Comparison of ENCODE assay signal across 22 cellular contexts in the genomic region with DNA sequence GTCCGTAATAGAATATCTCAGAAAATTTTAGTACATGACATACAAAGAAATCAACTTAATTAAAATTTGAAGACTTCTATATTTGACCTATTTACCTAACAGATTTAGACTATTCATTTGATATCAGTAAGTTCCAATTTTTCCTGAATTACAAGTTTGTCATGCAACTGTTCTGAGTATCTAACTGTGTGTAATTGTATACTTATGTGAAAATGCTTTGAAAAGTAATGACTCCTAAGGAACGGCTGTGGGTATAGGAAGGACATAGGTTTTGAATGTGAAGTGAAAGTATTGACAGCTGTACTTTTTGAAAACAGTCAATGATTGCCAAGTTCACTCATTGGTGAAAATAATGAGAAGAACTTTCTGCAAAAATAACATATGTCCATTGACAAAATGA. TPM values are rescaled to one million over a fixed set of nuclear protein-coding genes. Genes with fewer than 3 reads are reported as not detected.
DNase-seq lines count a peak whose midpoint lies in the region; ATAC-seq and TF ChIP-seq lines count a peak whose summit lies in the region.
"Had no signal": no experiment of that assay in that cellular context is flagged by ENCODE, and none has a peak within 500 bp of the region (broad histone marks: within the 10 kb centered on the region; RNA-seq: fewer than 3 reads in every experiment).

No MANE protein-coding gene starts in this region.

- H3K4me3 Mint-ChIP-seq in endodermal cell, result peak overlapping the region; percentile 70
- H3K4me3 Mint-ChIP-seq: natural killer cell treated with Interleukin-12 subunit alpha and Interleukin-12 subunit beta and Interleukin-15 and Interleukin-18, amount 100 ng/mL, for 72 hours had no signal

- H3K9me2 ChIP-seq in neural cell (ENCODE audit: insufficient read depth, low read length), result no peaks in the 10 kb centered on the region

- H3K79me2 ChIP-seq in neural cell (replicated peaks; ENCODE audit: insufficient read depth, low read length), result peaks cover 79% of the 10 kb centered on the region

- no peak for TF ChIP-seq CTCF in endodermal cell (conservative IDR thresholded peaks at IDR 0.05)
- TF ChIP-seq CTCF in neural cell (IDR thresholded peaks at IDR 0.05; ENCODE audit: poor library complexity, severe bottlenecking), result no peak
- no peak for TF ChIP-seq CTCF in uterus (IDR thresholded peaks at IDR 0.05)
- TF ChIP-seq CTCF in heart left ventricle (IDR thresholded peaks at IDR 0.05), result no peak

- H4K20me1 ChIP-seq in neural cell (ENCODE audit: insufficient read depth), result no peaks in the 10 kb centered on the region

- H3K36me3 Mint-ChIP-seq in endodermal cell (ENCODE audit: low read depth), result no peaks in the 10 kb centered on the region

- H3K4me3 ChIP-seq in endodermal cell (ENCODE audit: low read length) (no peak overlapping the region), neural cell (ENCODE audit: low read length) (peak overlapping the region; percentile 71), uterus (no peak overlapping the region), heart left ventricle (no peak overlapping the region)
- H3K4me3 ChIP-seq: A549 had no signal

- DNase-seq in NCI-H2171 treated with DMSO at 0.1 percent for 48 hours (lab: John Stamatoyannopoulos, UW) (peak; percentile 16), NCI-H2171 (lab: John Stamatoyannopoulos, UW) (no peak), endodermal cell (no peak), uterus (no peak), NCI-H1105 treated with DMSO at 0.1 percent for 48 hours (lab: John Stamatoyannopoulos, UW) (no peak), heart left ventricle (no peak)
- DNase-seq: activated CD4-positive, alpha-beta T cell treated with anti-CD3 and anti-CD28 coated beads, Interleukin-2, amount 50 U/mL, for 48 hours; activated effector memory CD4-positive, alpha-beta T cell treated with Interleukin-2 at 50 U/mL for 16 hours; gastrocnemius medialis; NCI-H1436 treated with DMSO at 0.1 percent for 48 hours; WERI-Rb-1 had no signal

- no peak overlapping the region for H3K9ac ChIP-seq in endodermal cell (ENCODE audit: extremely low read depth, low read length, poor library complexity, severe bottlenecking)
- H3K9ac ChIP-seq in neural cell (ENCODE audit: low read length), result peak overlapping the region; percentile 96
- H3K9ac ChIP-seq: SK-N-SH had no signal

- ATAC-seq in GM21576 (IDR thresholded peaks at IDR 0.05; ENCODE audit: unreplicated experiment), result no peak
- ATAC-seq in heart left ventricle, result no peak
- ATAC-seq: esophagus mucosa; gastrocnemius medialis; HepG2; natural killer cell treated with Interleukin-12 subunit alpha and Interleukin-12 subunit beta and Interleukin-15 and Interleukin-18, amount 100 ng/mL, for 72 hours had no signal

- intact Hi-C loops in uterus (cut with DNase I; ENCODE audit: low total_unique reads) (no loop called here), heart left ventricle (cut with DNase I) (no loop called here)

- H3K27me3 ChIP-seq in endodermal cell (ENCODE audit: control insufficient read depth, insufficient read depth, low read length, poor library complexity, severe bottlenecking), result peaks cover 69% of the 10 kb centered on the region
- peaks cover 1% of the 10 kb centered on the region for H3K27me3 ChIP-seq in neural cell (ENCODE audit: insufficient read depth, low read depth, low read length)
- H3K27me3 ChIP-seq in uterus, result peaks cover 0 to 17% of the 10 kb centered on the region in 2 donors
- peaks cover 10 to 78% (median 47%) of the 10 kb centered on the region in 9 donors for H3K27me3 ChIP-seq in heart left ventricle

- no peak overlapping the region for H2AFZ ChIP-seq in neural cell (ENCODE audit: low read depth, low read length)

- H3K36me3 ChIP-seq in endodermal cell (ENCODE audit: control insufficient read depth, insufficient read depth, low read length), result no peaks in the 10 kb centered on the region
- H3K36me3 ChIP-seq in neural cell (ENCODE audit: insufficient read depth, low read length), result no peaks in the 10 kb centered on the region
- no peaks in the 10 kb centered on the region for H3K36me3 ChIP-seq in uterus
- H3K36me3 ChIP-seq in heart left ventricle, result no peaks in the 10 kb centered on the region
- H3K36me3 ChIP-seq: gastrocnemius medialis had no signal

- H3F3A ChIP-seq in neural cell (ENCODE audit: insufficient read depth, low read length, poor library complexity, severe bottlenecking), result peaks cover 10% of the 10 kb centered on the region

- H3K9me3 Mint-ChIP-seq in endodermal cell, result no peaks in the 10 kb centered on the region

- H3K4me1 Mint-ChIP-seq in endodermal cell, result peaks cover 6% of the 10 kb centered on the region

- no peaks in the 10 kb centered on the region for H3K4me1 ChIP-seq in endodermal cell (ENCODE audit: control insufficient read depth, insufficient read depth, low read length)
- H3K4me1 ChIP-seq in uterus, result no peaks in the 10 kb centered on the region
- H3K4me1 ChIP-seq in heart left ventricle, result peaks cover 0 to 16% (median 4%) of the 10 kb centered on the region in 12 donors

- peak overlapping the region; percentile 94 for H3K4me2 ChIP-seq in neural cell (ENCODE audit: low read length)

- TF ChIP-seq POLR2A in uterus (IDR thresholded peaks at IDR 0.05) (no peak), heart left ventricle (IDR thresholded peaks at IDR 0.05) (no peak)

- H3K9me3 ChIP-seq in endodermal cell (ENCODE audit: control insufficient read depth, low read length), result no peaks in the 10 kb centered on the region
- H3K9me3 ChIP-seq in neural cell (ENCODE audit: low read length), result no peaks in the 10 kb centered on the region
- H3K9me3 ChIP-seq in uterus, result no peaks in the 10 kb centered on the region
- H3K9me3 ChIP-seq in heart left ventricle, result no peaks in the 10 kb centered on the region
- H3K9me3 ChIP-seq: A549, gastrocnemius medialis, SK-N-SH had no signal

- H3K27me3 Mint-ChIP-seq in endodermal cell (ENCODE audit: insufficient read depth), result peaks cover 62% of the 10 kb centered on the region

- WGBS in endodermal cell (ENCODE audit: insufficient coverage in 1 of 2, insufficient read length in 1 of 2), 2 experiments, result 92 to 95% methylated on average over 2 of the region's 2 CpGs
- WGBS in heart left ventricle, 4 donors, result 78 to 85% (median 80%) methylated on average over 2 of the region's 2 CpGs

- no peak for TF ChIP-seq RAD21 in neural cell (conservative IDR thresholded peaks at IDR 0.05)

- no peak for TF ChIP-seq EP300 in neural cell (conservative IDR thresholded peaks at IDR 0.05; ENCODE audit: poor library complexity, severe bottlenecking)

- no peak overlapping the region for H3K27ac Mint-ChIP-seq in endodermal cell
- H3K27ac Mint-ChIP-seq: natural killer cell treated with Interleukin-12 subunit alpha and Interleukin-12 subunit beta and Interleukin-15 and Interleukin-18, amount 100 ng/mL, for 72 hours had no signal

- H3K27ac ChIP-seq in endodermal cell (ENCODE audit: low read depth, low read length) (no peak overlapping the region), neural cell (ENCODE audit: low read length) (peak overlapping the region; percentile 94), uterus (peak overlapping the region; percentile 64 to 83), heart left ventricle (no peak overlapping the region)
- H3K27ac ChIP-seq: A549, gastrocnemius medialis, RWPE1 had no signal

TF ChIP-seq in neural cell, 6 proteins besides CTCF, POLR2A, EP300 and RAD21:
- TF ChIP-seq POLR2AphosphoS5 (IDR thresholded peaks at IDR 0.05) (no peak), TAF1 (IDR thresholded peaks at IDR 0.05; ENCODE audit: low read depth) (no peak), REST (IDR thresholded peaks at IDR 0.05; ENCODE audit: borderline replicate concordance) (no peak), MXI1 (conservative IDR thresholded peaks at IDR 0.05; ENCODE audit: poor library complexity, severe bottlenecking) (no peak), EZH2 (IDR thresholded peaks at IDR 0.05; ENCODE audit: borderline replicate concordance, insufficient read depth, low read length, poor library complexity, severe bottlenecking) (no peak), SMC3 (conservative IDR thresholded peaks at IDR 0.05; ENCODE audit: poor library complexity) (no peak)
TF ChIP-seq in neural cell: peak in this region for 0.

RNA-seq across cellular contexts. Expression of gene GRIA2, which starts 2.9 kb away (rescaled TPM):
- not detected for total RNA-seq in endodermal cell
- 5.2 TPM for polyA plus RNA-seq in endodermal cell (2013, experiment 1 of 2)
- polyA plus RNA-seq in endodermal cell (2013, experiment 2 of 2), result 3.7 TPM
- polyA plus RNA-seq in neural cell, result 823 and 875 TPM in 2 replicates
- polyA minus RNA-seq in neural cell, result 950 and 1,092 TPM in 2 replicates
- total RNA-seq in uterus, result 10 to 100 TPM in 3 of 4 donors, 1 to 10 TPM in 1; 10.0 to 64.5 (median 36.6) TPM
- total RNA-seq in heart left ventricle, result under 1 TPM in 2 of 9 donors, not detected in 7; 0.17 to 0.36 TPM
- not detected for polyA plus RNA-seq in heart left ventricle
- total RNA-seq: esophagus mucosa; gastrocnemius medialis; HepG2; mesenteric fat pad; natural killer cell treated with Interleukin-12 subunit alpha and Interleukin-12 subunit beta and Interleukin-15 and Interleukin-18, amount 100 ng/mL, for 72 hours; T-helper 2 cell treated with Interferon-gamma antibody and Interleukin-4, amounts not matched to agents 100 ng/mL and 5 ng/mL, for 36 hours had no signal
- polyA plus RNA-seq: BJ, HepG2 had no signal

Comparison
In these comparisons a context has a peak if more than half of its experiments do, and no peak if none do; other contexts are left out.
1. H3K27ac ChIP-seq: peak in neural cell (single experiment) and uterus (2 of 2); none in endodermal cell (single experiment) and heart left ventricle (0 of 12).
2. RNA of gene GRIA2, which starts 2.9 kb away (total RNA-seq): 10.0 to 64.5 TPM in uterus; not detected in endodermal cell and 0.17 to 0.36 TPM in heart left ventricle; every median in the first group is over 4 times any median in the second.